8 cellular contexts compared by ENCODE assay signal in the genomic region with DNA sequence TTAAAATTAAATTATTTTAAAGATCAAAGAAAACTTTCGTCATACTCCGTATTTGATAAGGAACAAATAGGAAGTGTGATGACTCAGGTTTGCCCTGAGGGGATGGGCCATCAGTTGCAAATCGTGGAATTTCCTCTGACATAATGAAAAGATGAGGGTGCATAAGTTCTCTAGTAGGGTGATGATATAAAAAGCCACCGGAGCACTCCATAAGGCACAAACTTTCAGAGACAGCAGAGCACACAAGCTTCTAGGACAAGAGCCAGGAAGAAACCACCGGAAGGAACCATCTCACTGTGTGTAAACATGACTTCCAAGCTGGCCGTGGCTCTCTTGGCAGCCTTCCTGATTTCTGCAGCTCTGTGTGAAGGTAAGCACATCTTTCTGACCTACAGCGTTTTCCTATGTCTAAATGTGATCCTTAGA. TPM values are rescaled to one million over a fixed set of nuclear protein-coding genes. Genes with fewer than 3 reads are reported as not detected.
DNase-seq lines count a peak whose midpoint lies in the region; ATAC-seq and TF ChIP-seq lines count a peak whose summit lies in the region.

TSS of gene CXCL8 (plus strand) at position 217 of the 426 bp plus-strand sequence. CDS start at position 307, 90 bp downstream.

- TF ChIP-seq RAD21 in SK-N-SH (IDR thresholded peaks at IDR 0.05; ENCODE audit: low read length): no peak

- no peak for TF ChIP-seq EP300 in SK-N-SH (IDR thresholded peaks at IDR 0.05; ENCODE audit: borderline replicate concordance in 1 of 2, low read depth in 1 of 2, low read length in 1 of 2)

- peaks cover 21% of the 10 kb centered on the region for H3F3A ChIP-seq in SK-N-SH (replicated peaks; ENCODE audit: insufficient read depth)

- DNase-seq in GDM1 (lab: John Stamatoyannopoulos, UW) (peak; percentile 83), KBM-7 (peak; percentile 85), SK-N-SH (no peak), fibroblast of villous mesenchyme (ENCODE audit: low read depth) (peak; percentile 82), putamen (ENCODE audit: low spot score) (peak; percentile 52), NCI-H1436 treated with DMSO at 0.1 percent for 48 hours (lab: John Stamatoyannopoulos, UW) (no peak)

- H3K9ac ChIP-seq in SK-N-SH: no peak within 1 kb of the TSS

- CTCF ChIA-PET in SK-N-SH (lab: Yijun Ruan, JAX): no interaction called here

- no peaks in the 10 kb centered on the region for H3K9me2 ChIP-seq in SK-N-SH

- no peaks in the 10 kb centered on the region for H3K36me3 ChIP-seq in SK-N-SH (replicated peaks in 1 of 2; ENCODE audit: control insufficient read depth in 1 of 2, insufficient read depth in 2 of 2, low read length in 1 of 2)

- TF ChIP-seq CTCF in SK-N-SH (IDR thresholded peaks at IDR 0.05) (no peak), fibroblast of villous mesenchyme (IDR thresholded peaks at IDR 0.05; ENCODE audit: insufficient read depth, low read depth, low read length) (no peak)

- no peaks in the 10 kb centered on the region for H4K20me1 ChIP-seq in SK-N-SH (ENCODE audit: insufficient read depth)

- H3K4me2 ChIP-seq in SK-N-SH: peak within 1 kb of the TSS; percentile 60; the same call in 1 of the 2 replicates

- no peaks in the 10 kb centered on the region; a peak in 2 of 4 replicates for H3K4me1 ChIP-seq in SK-N-SH (ENCODE audit: control insufficient read depth in 1 of 2, insufficient read depth in 2 of 2, low read depth in 1 of 2, low read length in 1 of 2)

- no peaks in the 10 kb centered on the region for H3K27me3 ChIP-seq in SK-N-SH (ENCODE audit: insufficient read depth)

- POLR2A ChIA-PET in SK-N-SH (lab: Yijun Ruan, JAX): no interaction called here

- under 1% methylated on average over 6 of the region's 7 CpGs for whole genome bisulfite sequencing in SK-N-SH (ENCODE audit: low lambda C conversion rate)

- H3K79me2 ChIP-seq in SK-N-SH (ENCODE audit: insufficient read depth): no peaks in the 10 kb centered on the region

- in situ Hi-C loops in KBM-7 (cut with MboI; ENCODE audit: low pct_unique_long_range_greater_than_20kb, low sequenced_read_pairs): no loop called here

- ATAC-seq in HG03196 (IDR thresholded peaks at IDR 0.05; ENCODE audit: unreplicated experiment): no peak
- no peak for ATAC-seq in GM19035 (IDR thresholded peaks at IDR 0.05; ENCODE audit: unreplicated experiment)

- peak within 1 kb of the TSS; percentile 30; the same call in 1 of the 2 replicates for H2AFZ ChIP-seq in SK-N-SH (ENCODE audit: low read depth)

- H3K4me3 ChIP-seq in SK-N-SH (ENCODE audit: low read depth in 2 of 2, low read length in 1 of 2) (peak within 1 kb of the TSS in 1 of 2 experiments; percentile 19; a peak in 2 of 4 replicates), fibroblast of villous mesenchyme (ENCODE audit: low read depth, low read length) (peak within 1 kb of the TSS; percentile 19)

- H3K9me3 ChIP-seq in SK-N-SH: peaks cover 3% of the 10 kb centered on the region; the same call in 1 of the 2 replicates

- peak within 1 kb of the TSS; percentile 2 to 35; a peak in 3 of 4 replicates for H3K27ac ChIP-seq in SK-N-SH (ENCODE audit: low read depth in 2 of 2, low read length in 1 of 2)

TF ChIP-seq in SK-N-SH, 30 proteins besides CTCF, POLR2A, EP300 and RAD21 (continues in another document):
- TF ChIP-seq, protein P1, sequence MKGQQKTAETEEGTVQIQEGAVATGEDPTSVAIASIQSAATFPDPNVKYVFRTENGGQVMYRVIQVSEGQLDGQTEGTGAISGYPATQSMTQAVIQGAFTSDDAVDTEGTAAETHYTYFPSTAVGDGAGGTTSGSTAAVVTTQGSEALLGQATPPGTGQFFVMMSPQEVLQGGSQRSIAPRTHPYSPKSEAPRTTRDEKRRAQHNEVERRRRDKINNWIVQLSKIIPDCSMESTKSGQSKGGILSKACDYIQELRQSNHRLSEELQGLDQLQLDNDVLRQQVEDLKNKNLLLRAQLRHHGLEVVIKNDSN (IDR thresholded peaks at IDR 0.05; ENCODE audit: borderline replicate concordance, low read depth): no peak
- no peak for TF ChIP-seq GABPA (IDR thresholded peaks at IDR 0.05; ENCODE audit: low read depth)
- TF ChIP-seq MAX (IDR thresholded peaks at IDR 0.05; ENCODE audit: low read depth): 0 out of 2 replicates have a peak, but pooled peaks have one; percentile 15
- TF ChIP-seq PBX3 (IDR thresholded peaks at IDR 0.05): peak; percentile 61
- TF ChIP-seq FOSL2 (IDR thresholded peaks at IDR 0.05; ENCODE audit: borderline replicate concordance, low read depth): peak; percentile 45; the same call in 1 of the 2 replicates
- no peak for TF ChIP-seq MEF2A (IDR thresholded peaks at IDR 0.05; ENCODE audit: borderline replicate concordance, low read depth)
- TF ChIP-seq RFX5 (IDR thresholded peaks at IDR 0.05; ENCODE audit: low read length): no peak
- TF ChIP-seq RXRA (IDR thresholded peaks at IDR 0.05; ENCODE audit: borderline replicate concordance, low read depth): no peak
- no peak for TF ChIP-seq YY1 (IDR thresholded peaks at IDR 0.05; ENCODE audit: low read depth)
- TF ChIP-seq JUND (IDR thresholded peaks at IDR 0.05): peak; percentile 52; the same call in 1 of the 2 replicates
- no peak for TF ChIP-seq ELF1 (IDR thresholded peaks at IDR 0.05)
- TF ChIP-seq TEAD4 (IDR thresholded peaks at IDR 0.05; ENCODE audit: borderline replicate concordance, insufficient read depth): 0 out of 2 replicates have a peak, but pooled peaks have one; percentile 20
- TF ChIP-seq CHD2 (IDR thresholded peaks at IDR 0.05; ENCODE audit: low read length, partially characterized antibody): no peak
- TF ChIP-seq, protein P2, sequence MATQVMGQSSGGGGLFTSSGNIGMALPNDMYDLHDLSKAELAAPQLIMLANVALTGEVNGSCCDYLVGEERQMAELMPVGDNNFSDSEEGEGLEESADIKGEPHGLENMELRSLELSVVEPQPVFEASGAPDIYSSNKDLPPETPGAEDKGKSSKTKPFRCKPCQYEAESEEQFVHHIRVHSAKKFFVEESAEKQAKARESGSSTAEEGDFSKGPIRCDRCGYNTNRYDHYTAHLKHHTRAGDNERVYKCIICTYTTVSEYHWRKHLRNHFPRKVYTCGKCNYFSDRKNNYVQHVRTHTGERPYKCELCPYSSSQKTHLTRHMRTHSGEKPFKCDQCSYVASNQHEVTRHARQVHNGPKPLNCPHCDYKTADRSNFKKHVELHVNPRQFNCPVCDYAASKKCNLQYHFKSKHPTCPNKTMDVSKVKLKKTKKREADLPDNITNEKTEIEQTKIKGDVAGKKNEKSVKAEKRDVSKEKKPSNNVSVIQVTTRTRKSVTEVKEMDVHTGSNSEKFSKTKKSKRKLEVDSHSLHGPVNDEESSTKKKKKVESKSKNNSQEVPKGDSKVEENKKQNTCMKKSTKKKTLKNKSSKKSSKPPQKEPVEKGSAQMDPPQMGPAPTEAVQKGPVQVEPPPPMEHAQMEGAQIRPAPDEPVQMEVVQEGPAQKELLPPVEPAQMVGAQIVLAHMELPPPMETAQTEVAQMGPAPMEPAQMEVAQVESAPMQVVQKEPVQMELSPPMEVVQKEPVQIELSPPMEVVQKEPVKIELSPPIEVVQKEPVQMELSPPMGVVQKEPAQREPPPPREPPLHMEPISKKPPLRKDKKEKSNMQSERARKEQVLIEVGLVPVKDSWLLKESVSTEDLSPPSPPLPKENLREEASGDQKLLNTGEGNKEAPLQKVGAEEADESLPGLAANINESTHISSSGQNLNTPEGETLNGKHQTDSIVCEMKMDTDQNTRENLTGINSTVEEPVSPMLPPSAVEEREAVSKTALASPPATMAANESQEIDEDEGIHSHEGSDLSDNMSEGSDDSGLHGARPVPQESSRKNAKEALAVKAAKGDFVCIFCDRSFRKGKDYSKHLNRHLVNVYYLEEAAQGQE (IDR thresholded peaks at IDR 0.05; ENCODE audit: low read depth, low read length): no peak
- no peak for TF ChIP-seq POLR2AphosphoS5 (IDR thresholded peaks at IDR 0.05; ENCODE audit: low read depth, low read length)
- TF ChIP-seq FOXM1 (IDR thresholded peaks at IDR 0.05; ENCODE audit: low read depth): no peak
- no peak for TF ChIP-seq EZH2phosphoT487 (IDR thresholded peaks at IDR 0.05; ENCODE audit: borderline replicate concordance, low read depth)
- no peak for TF ChIP-seq USF2 (IDR thresholded peaks at IDR 0.05; ENCODE audit: borderline replicate concordance, low read depth, low read length)
- no peak for TF ChIP-seq SIN3A (IDR thresholded peaks at IDR 0.05; ENCODE audit: borderline replicate concordance, low read depth, low read length)
- no peak for TF ChIP-seq FOXJ3 (CRISPR knock-in tag; IDR thresholded peaks at IDR 0.05)
- peak; percentile 90 for TF ChIP-seq NFIC (IDR thresholded peaks at IDR 0.05; ENCODE audit: borderline replicate concordance)
- no peak for TF ChIP-seq GATA2 (CRISPR knock-in tag; IDR thresholded peaks at IDR 0.05)
- TF ChIP-seq NRF1 (IDR thresholded peaks at IDR 0.05; ENCODE audit: low read depth, low read length): no peak
- TF ChIP-seq TCF12 (IDR thresholded peaks at IDR 0.05): peak; percentile 67

RNA-seq across cellular contexts. Expression of gene CXCL8, which starts in this region (rescaled TPM):
- polyA plus RNA-seq in SK-N-SH (2012; rRNA removed): 6.0 and 7.7 TPM in 2 replicates
- 6.9 and 7.8 TPM in 2 replicates for polyA plus RNA-seq in SK-N-SH (2012; cell fraction: cytosol; rRNA removed)
- polyA plus RNA-seq in SK-N-SH (2012; cell fraction: nucleus; rRNA removed): 5.1 and 15.7 TPM in 2 replicates
- 25.1 and 294 TPM in 2 replicates for total RNA-seq in fibroblast of villous mesenchyme

Comparison
In these comparisons a context has a peak if more than half of its experiments do, and no peak if none do; other contexts are left out.
1. DNase-seq: peak in GDM1 (single experiment), KBM-7 (single experiment), fibroblast of villous mesenchyme (single experiment) and putamen (single experiment); none in SK-N-SH (single experiment) and NCI-H1436 treated with DMSO at 0.1 percent for 48 hours (single experiment).